Comparison of ENCODE assay signal across 14 cellular contexts in genomic region chr6:22042713-22043112, GRCh38.
A peak's percentile ranks its signal among the peaks of the same experiment; 100 is the strongest.
DNase-seq lines count a peak whose midpoint lies in the region; ATAC-seq lines count a peak whose summit lies in the region.
"Had no signal": no experiment of that assay in that cellular context is flagged by ENCODE, and none has a peak within 500 bp of the region (broad histone marks: within the 10 kb centered on the region; RNA-seq: fewer than 3 reads in every experiment).

No MANE protein-coding gene starts in this region.

- no peaks in the 10 kb centered on the region for H3K27me3 ChIP-seq in trophoblast cell (ENCODE audit: insufficient read depth, low read length)

- no peak overlapping the region for H2BK5ac ChIP-seq in trophoblast cell (ENCODE audit: low read depth, low read length, poor library complexity)

- ATAC-seq in Right ventricle myocardium inferior (peak; percentile 56), HG02970 (IDR thresholded peaks at IDR 0.05; ENCODE audit: low FRiP score, unreplicated experiment) (no peak)
- ATAC-seq: activated CD4-positive, alpha-beta T cell treated with anti-CD3 and anti-CD28 coated beads for 36 hours had no signal

- H3K4me3 ChIP-seq in trophoblast cell (ENCODE audit: low read depth, low read length), result no peak overlapping the region

- H3K4me2 ChIP-seq in trophoblast cell (ENCODE audit: low read length), result no peak overlapping the region

- H3K36me3 ChIP-seq in trophoblast cell (ENCODE audit: control insufficient read depth in 1 of 2, insufficient read depth in 2 of 2, low read length in 2 of 2), result no peaks in the 10 kb centered on the region

- no peak overlapping the region for H3K4ac ChIP-seq in trophoblast cell (ENCODE audit: low read depth, low read length)

- H2BK120ac ChIP-seq in trophoblast cell (ENCODE audit: insufficient read depth, low read length, poor library complexity), result no peak overlapping the region

- H2AFZ ChIP-seq in trophoblast cell (ENCODE audit: insufficient read depth, low read length, poor library complexity), result no peak overlapping the region

- H3K18ac ChIP-seq in trophoblast cell (ENCODE audit: low read length), result no peak overlapping the region

- H3K79me1 ChIP-seq in trophoblast cell (ENCODE audit: low read length), result peaks cover 6% of the 10 kb centered on the region

- H3K9me3 ChIP-seq in trophoblast cell (ENCODE audit: insufficient read depth, low read depth, low read length), result no peaks in the 10 kb centered on the region

- no peak overlapping the region for H4K8ac ChIP-seq in trophoblast cell (ENCODE audit: low read depth, low read length)

- H4K91ac ChIP-seq in trophoblast cell (ENCODE audit: low read depth, low read length), result no peak overlapping the region

- H3K27ac ChIP-seq in trophoblast cell (ENCODE audit: low read depth, low read length), result no peak overlapping the region
- H3K27ac ChIP-seq: 22Rv1 had no signal

- no peak overlapping the region for H4K12ac ChIP-seq in trophoblast cell (ENCODE audit: low read depth, low read length)

- DNase-seq in Right ventricle myocardium inferior (ENCODE audit: missing footprints), result no peak
- no peak for DNase-seq in cardiac septum (ENCODE audit: low spot score)
- DNase-seq in glomerular visceral epithelial cell (ENCODE audit: extremely low spot score), result peak; percentile 78
- no peak for DNase-seq in trophoblast cell
- DNase-seq in cerebellar cortex (ENCODE audit: low spot score), result no peak
- no peak for DNase-seq in NCI-H1105 treated with DMSO at 0.1 percent for 48 hours (lab: John Stamatoyannopoulos, UW)
- DNase-seq in NOMO-1 treated with dmso at 0.1 percent for 144 hours (lab: John Stamatoyannopoulos, UW; ENCODE audit: unreplicated experiment), result no peak
- DNase-seq: activated CD4-positive, alpha-beta T cell treated with anti-CD3 and anti-CD28 coated beads for 36 hours; Caco-2; midbrain; NCI-H2107; retina had no signal

- intact Hi-C loops in Right ventricle myocardium inferior (cut with DNase I) (no loop called here), cardiac septum (cut with DNase I) (no loop called here)

- peak overlapping the region; percentile 15 for H2BK12ac ChIP-seq in trophoblast cell (ENCODE audit: low read length)

- peaks cover 1% of the 10 kb centered on the region for H3K79me2 ChIP-seq in trophoblast cell (ENCODE audit: control insufficient read depth, insufficient read depth, low read length, poor library complexity)

- peaks cover 13 to 16% of the 10 kb centered on the region in 2 experiments for H3K4me1 ChIP-seq in trophoblast cell (ENCODE audit: control insufficient read depth in 1 of 2, insufficient read depth in 2 of 2, low read length in 2 of 2)
- H3K4me1 ChIP-seq: Caco-2 had no signal

- no peak overlapping the region for H3K23ac ChIP-seq in trophoblast cell (ENCODE audit: low read length)

- H2AK5ac ChIP-seq in trophoblast cell (ENCODE audit: low read length), result no peak overlapping the region

- H3K9ac ChIP-seq in trophoblast cell (ENCODE audit: low read length), result no peak overlapping the region

- H3K14ac ChIP-seq in trophoblast cell (ENCODE audit: low read length), result no peak overlapping the region
